11 cellular contexts compared by ENCODE assay signal in genomic region chr5:170528976-170529375, GRCh38. TPM values are rescaled to one million over a fixed set of nuclear protein-coding genes. Genes with fewer than 3 reads are reported as not detected.
"Had no signal": no experiment of that assay in that cellular context is flagged by ENCODE, and none has a peak within 500 bp of the region (broad histone marks: within the 10 kb centered on the region; RNA-seq: fewer than 3 reads in every experiment).

No MANE protein-coding gene starts in this region.

- H2AFZ ChIP-seq: GM23338 had no signal

- H3K4me2 ChIP-seq: GM23338 had no signal

- FAIRE-seq: H1, H54, K562 had no signal

- H3K4me3 ChIP-seq: GM23338, K562 had no signal

- H3K27ac ChIP-seq: HL-60 had no signal

- ATAC-seq: GM23338, K562 had no signal

- DNase-seq: H9, HCEC 1CT, HFFc6, IMR-90, KG1 had no signal

RNA-seq across cellular contexts. Expression of gene KCNIP1, which starts 25.2 kb away (rescaled TPM):
- total RNA-seq: HFFc6, HT1080, IMR-90, K562 had no signal
- polyA plus RNA-seq: IMR-90, K562 had no signal
